33 cellular contexts compared by ENCODE assay signal in the genomic region with DNA sequence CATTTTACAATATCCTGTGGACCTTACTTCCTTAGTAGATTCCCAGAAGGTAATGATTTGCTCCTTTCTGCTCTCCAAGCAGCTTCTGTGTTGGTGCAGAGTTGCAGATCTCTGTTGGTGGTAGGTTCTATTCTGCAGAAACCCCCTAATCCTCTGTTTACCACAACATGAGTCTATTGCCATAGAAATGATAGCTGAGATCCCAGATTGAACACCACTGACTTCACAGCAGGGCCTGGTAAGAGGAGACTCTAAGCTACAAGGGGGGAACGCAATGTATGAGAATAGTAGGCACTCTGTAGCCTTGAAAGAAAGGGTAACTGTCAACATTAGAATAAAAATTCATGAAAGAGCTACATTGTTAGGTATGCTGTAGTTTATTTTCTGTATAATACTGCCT. TPM values are rescaled to one million over a fixed set of nuclear protein-coding genes. Genes with fewer than 3 reads are reported as not detected.
DNase-seq lines count a peak whose midpoint lies in the region; ATAC-seq, FAIRE-seq and TF ChIP-seq lines count a peak whose summit lies in the region.
"Had no signal": no experiment of that assay in that cellular context is flagged by ENCODE, and none has a peak within 500 bp of the region (broad histone marks: within the 10 kb centered on the region; RNA-seq: fewer than 3 reads in every experiment).

No MANE protein-coding gene starts in this region.

- no peak for TF ChIP-seq EP300 in GM12878 (IDR thresholded peaks at IDR 0.05; ENCODE audit: borderline replicate concordance in 1 of 2, control insufficient read depth in 1 of 2, low read depth in 2 of 2, low read length in 2 of 2)

- no peak overlapping the region for H3K4me3 ChIP-seq in HUES64 (ENCODE audit: low read length)
- H3K4me3 ChIP-seq in GM12878: no peak overlapping the region
- H3K4me3 ChIP-seq in iPS-18a (ENCODE audit: low read length): peak overlapping the region; percentile 34
- H3K4me3 ChIP-seq: BLaER1, colonic mucosa, heart right ventricle, left ventricle myocardium inferior, right atrium auricular region, SJCRH30, upper lobe of left lung had no signal

- RAD21 ChIA-PET in GM12878 (lab: Charles Lee; ENCODE audit: unreplicated experiment): no interaction called here

- H4K20me1 ChIP-seq in GM12878 (ENCODE audit: control insufficient read depth, insufficient read depth): no peaks in the 10 kb centered on the region
- H4K20me1 ChIP-seq: BLaER1 had no signal

- POLR2A ChIA-PET in GM12878 (lab: Charles Lee): no interaction called here

- H3K4me2 ChIP-seq in GM12878 (ENCODE audit: control insufficient read depth, insufficient read depth): no peak overlapping the region
- H3K4me2 ChIP-seq: BLaER1 had no signal

- H3K27ac ChIP-seq in HUES64 (ENCODE audit: low read depth, low read length) (peak overlapping the region; percentile 46; the same call in 1 of the 2 replicates), GM12878 (ENCODE audit: control insufficient read depth, insufficient read depth) (no peak overlapping the region), iPS-18a (ENCODE audit: low read length) (peak overlapping the region; percentile 95)
- H3K27ac ChIP-seq: BLaER1, colonic mucosa, heart right ventricle, left ventricle myocardium inferior, right atrium auricular region, SJCRH30, upper lobe of left lung had no signal

- in situ Hi-C loops in GM12878 (cut with MboI): no loop called here

- ATAC-seq in GM12878 (peak; percentile 69), GM21737 (IDR thresholded peaks at IDR 0.05; ENCODE audit: unreplicated experiment) (no peak), left ventricle myocardium superior (no peak)
- ATAC-seq: effector memory CD8-positive, alpha-beta T cell; esophagus mucosa; heart right ventricle; naive thymus-derived CD8-positive, alpha-beta T cell had no signal

- no peak for TF ChIP-seq POLR2A in GM12878 (IDR thresholded peaks at IDR 0.05; ENCODE audit: low read depth, low read length)

- DNase-seq in GM12878 (ENCODE audit: low read depth, low spot score): no peak
- peak; percentile 14 for DNase-seq in renal cortical epithelial cell (ENCODE audit: low read depth)
- no peak for DNase-seq in left ventricle myocardium superior
- DNase-seq in activated effector memory CD4-positive, alpha-beta T cell treated with anti-CD3 and anti-CD28 coated beads, Interleukin-2, amount 50 U/mL, for 16 hours: no peak
- DNase-seq: activated B cell treated with CpG ODN at 0.5 μM for 24 hours; activated naive CD4-positive, alpha-beta T cell treated with anti-CD3 and anti-CD28 coated beads, Interleukin-2, amount 10 ng/mL, durations not matched to agents 7 days and 5 days; amniotic stem cell; colonic mucosa; COR-L47; DMS79; effector memory CD8-positive, alpha-beta T cell; foreskin fibroblast; GF-D8; GOT3; heart right ventricle; immature natural killer cell; left ventricle myocardium inferior; naive thymus-derived CD8-positive, alpha-beta T cell; NCI-H1092; NCI-H1694 treated with DMSO at 0.1 percent for 48 hours; NCI-H2227 treated with DMSO at 0.1 percent for 48 hours; NCI-H69; stimulated activated CD4-positive, alpha-beta T cell treated with anti-CD3 and anti-CD28 coated beads, Interleukin-2, amount 100 ng/mL, for 48 hours; upper lobe of left lung had no signal

- H3K4me1 ChIP-seq in HUES64 (ENCODE audit: insufficient read depth, low read length) (peaks cover 25% of the 10 kb centered on the region), GM12878 (ENCODE audit: control insufficient read depth, insufficient read depth, low read length) (no peaks in the 10 kb centered on the region), iPS-18a (ENCODE audit: control insufficient read depth, low read depth, low read length) (peaks cover 30% of the 10 kb centered on the region)
- H3K4me1 ChIP-seq: colonic mucosa, heart right ventricle, right atrium auricular region, SJCRH30, upper lobe of left lung had no signal

- CTCF ChIA-PET in GM12878 (lab: Yijun Ruan, JAX): interaction anchor here (0.8 to 1.3 kb wide), 3 partner anchors 11 to 307 kb away, joined by 3 read pairs; no protein-coding TSS in a partner anchor

- BruUV-seq in GM12878 (replicated peaks; lab: Mats Ljungman, UMichigan): no TSS peak

- intact Hi-C loops in GM12878 (cut with micrococcal nuclease; ENCODE audit: unreplicated experiment) (no loop called here), left ventricle myocardium superior (cut with micrococcal nuclease) (no loop called here)

- no peak for FAIRE-seq in GM12878 (lab: Jason Lieb, UNC)
- FAIRE-seq: bronchial epithelial cell had no signal

- 61% methylated on average over 1 of the region's 1 CpG for WGBS in HUES64
- 58% methylated on average over 1 of the region's 1 CpG for WGBS in GM12878 (ENCODE audit: insufficient coverage, insufficient replicate concordance, low lambda C conversion rate, missing lambda C conversion rate)

- H3K36me3 ChIP-seq in HUES64 (ENCODE audit: insufficient read depth, low read length): no peaks in the 10 kb centered on the region
- H3K36me3 ChIP-seq in GM12878 (ENCODE audit: control insufficient read depth in 2 of 2, insufficient read depth in 2 of 2, low read length in 1 of 2): no peaks in the 10 kb centered on the region
- no peaks in the 10 kb centered on the region for H3K36me3 ChIP-seq in iPS-18a (ENCODE audit: control insufficient read depth, low read depth, low read length)
- H3K36me3 ChIP-seq: BLaER1, colonic mucosa, heart right ventricle, left ventricle myocardium inferior, right atrium auricular region, upper lobe of left lung had no signal

- TF ChIP-seq RAD21 in GM12878 (IDR thresholded peaks at IDR 0.05; ENCODE audit: insufficient read depth, low read depth, low read length): no peak

- H3K9me3 ChIP-seq in HUES64 (ENCODE audit: insufficient read depth, low read depth, low read length) (no peaks in the 10 kb centered on the region), GM12878 (replicated peaks; ENCODE audit: control insufficient read depth, insufficient read depth, low read length) (no peaks in the 10 kb centered on the region), iPS-18a (ENCODE audit: control insufficient read depth, low read depth, low read length) (no peaks in the 10 kb centered on the region)
- H3K9me3 ChIP-seq: BLaER1, colonic mucosa, heart right ventricle, left ventricle myocardium inferior, right atrium auricular region, SJCRH30, upper lobe of left lung had no signal

- no peaks in the 10 kb centered on the region for H3K27me3 ChIP-seq in HUES64 (ENCODE audit: insufficient read depth, low read length)
- no peaks in the 10 kb centered on the region for H3K27me3 ChIP-seq in GM12878 (replicated peaks in 1 of 2; ENCODE audit: control insufficient read depth in 2 of 2, insufficient read depth in 2 of 2, low read length in 1 of 2)
- no peaks in the 10 kb centered on the region for H3K27me3 ChIP-seq in iPS-18a (ENCODE audit: control insufficient read depth, insufficient read depth, low read length)
- H3K27me3 ChIP-seq: BLaER1, colonic mucosa, heart right ventricle, right atrium auricular region, SJCRH30, upper lobe of left lung had no signal

- H3K9ac ChIP-seq in HUES64 (ENCODE audit: low read depth, low read length) (peak overlapping the region; percentile 23; the same call in 1 of the 2 replicates), GM12878 (ENCODE audit: control insufficient read depth, insufficient read depth, low read length) (no peak overlapping the region), iPS-18a (ENCODE audit: low read length) (peak overlapping the region; percentile 69)
- H3K9ac ChIP-seq: BLaER1 had no signal

- SMC1A ChIA-PET in GM12878 (lab: Charles Lee; ENCODE audit: uncharacterized antibody, unreplicated experiment): interaction anchor here (0.7 to 1.4 kb wide), 7 partner anchors 9 to 79 kb away, joined by 3 to 8 read pairs (median 3); no protein-coding TSS in a partner anchor

- TF ChIP-seq CTCF in GM12878 (IDR thresholded peaks at IDR 0.05 in 2 of 3, conservative IDR thresholded peaks at IDR 0.05 in 1 of 3; ENCODE audit: control insufficient read depth in 2 of 3, extremely low read depth in 1 of 3, insufficient read depth in 1 of 3, low read depth in 3 of 3, low read length in 3 of 3): no peak

- H3K79me2 ChIP-seq in GM12878 (ENCODE audit: control insufficient read depth, insufficient read depth, low read length): no peaks in the 10 kb centered on the region

- no peak overlapping the region for H2AFZ ChIP-seq in GM12878 (ENCODE audit: control insufficient read depth, low read depth, low read length)

TF ChIP-seq in GM12878, 131 proteins besides CTCF, POLR2A, EP300 and RAD21 (continues in another document):
- TF ChIP-seq, protein P1, sequence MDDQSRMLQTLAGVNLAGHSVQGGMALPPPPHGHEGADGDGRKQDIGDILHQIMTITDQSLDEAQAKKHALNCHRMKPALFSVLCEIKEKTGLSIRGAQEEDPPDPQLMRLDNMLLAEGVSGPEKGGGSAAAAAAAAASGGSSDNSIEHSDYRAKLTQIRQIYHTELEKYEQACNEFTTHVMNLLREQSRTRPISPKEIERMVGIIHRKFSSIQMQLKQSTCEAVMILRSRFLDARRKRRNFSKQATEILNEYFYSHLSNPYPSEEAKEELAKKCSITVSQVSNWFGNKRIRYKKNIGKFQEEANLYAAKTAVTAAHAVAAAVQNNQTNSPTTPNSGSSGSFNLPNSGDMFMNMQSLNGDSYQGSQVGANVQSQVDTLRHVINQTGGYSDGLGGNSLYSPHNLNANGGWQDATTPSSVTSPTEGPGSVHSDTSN (IDR thresholded peaks at IDR 0.05; ENCODE audit: insufficient replicate concordance, low read depth, low read length): no peak

RNA-seq across cellular contexts. Expression of a gene that starts 59.5 kb away (rescaled TPM):
- polyA plus RNA-seq in HUES64 (2013, experiment 1 of 2): not detected
- polyA plus RNA-seq in HUES64 (2013, experiment 2 of 2): not detected
- total RNA-seq in GM12878 (2013; cell fraction: nucleolus; rRNA removed): not detected in 2 replicates
- total RNA-seq in GM12878 (2014; rRNA removed) (0.11 TPM in 1 of 2 replicates, not detected in the other), GM12878 (2014; rRNA removed; fragmentation: Illumina TruSeq; extraction: Trizol) (0.05 TPM in 1 of 2 replicates, not detected in the other), GM12878 (2021) (0.08 TPM in 1 of 2 replicates, not detected in the other), renal cortical epithelial cell (not detected in 2 replicates), left ventricle myocardium superior (1.3 TPM)
- not detected for polyA plus RNA-seq in GM12878 (2011; ENCODE audit: low read depth)
- polyA plus RNA-seq in GM12878 (2011; rRNA removed) (not detected in 2 replicates), GM12878 (2014; fragmentation: Illumina TruSeq; extraction: Trizol) (0.10 TPM in 1 of 2 replicates, not detected in the other), GM12878 (2014; fragmentation: Nextera tagmentation; extraction: Ambion mirVana) (under 1 TPM; 0.04 to 0.19 TPM), GM12878 (2014; rRNA removed) (0.06 and 0.08 TPM in 2 replicates), GM12878 (2016; fragmentation: Nextera tagmentation; extraction: Ambion mirVana) (not detected)
- not detected in 2 replicates for polyA plus RNA-seq in GM12878 (2011; cell fraction: cytosol; rRNA removed)
- not detected in 2 replicates for polyA plus RNA-seq in GM12878 (2011; cell fraction: nucleus; rRNA removed)
- polyA plus RNA-seq in GM12878 (2012): not detected in 2 replicates
- not detected in 2 replicates for polyA minus RNA-seq in GM12878 (2011; rRNA and poly(A)+ RNA removed)
- polyA minus RNA-seq in GM12878 (2011; cell fraction: cytosol; rRNA and poly(A)+ RNA removed): not detected in 2 replicates
- polyA minus RNA-seq in GM12878 (2011; cell fraction: nucleus; rRNA and poly(A)+ RNA removed): not detected in 2 replicates
- total RNA-seq: activated B cell treated with CpG ODN at 0.5 μM for 24 hours; naive thymus-derived CD8-positive, alpha-beta T cell; osteocyte had no signal
- polyA plus RNA-seq: immature natural killer cell; naive thymus-derived CD8-positive, alpha-beta T cell had no signal
